In the genomic region with DNA sequence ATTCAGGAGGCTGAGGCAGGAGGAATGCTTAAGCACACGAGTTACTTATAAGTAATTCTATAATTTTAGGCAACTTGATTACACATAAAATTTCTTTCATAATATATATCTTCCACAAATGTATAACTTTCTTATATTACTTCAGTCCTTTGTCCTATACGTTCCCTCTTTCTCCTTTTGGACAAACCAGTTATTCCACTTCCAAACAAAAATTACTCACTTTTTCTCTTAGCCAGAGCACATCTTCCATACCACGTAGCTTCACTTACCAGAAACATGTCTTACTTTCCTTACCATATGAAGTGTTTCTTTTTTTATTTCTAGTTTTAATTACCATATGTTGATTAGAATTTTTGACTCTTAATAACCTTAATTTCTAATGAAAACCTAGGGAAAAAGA, we compare ENCODE assay signal across 22 cellular contexts.
"Had no signal": no experiment of that assay in that cellular context is flagged by ENCODE, and none has a peak within 500 bp of the region (broad histone marks: within the 10 kb centered on the region; RNA-seq: fewer than 3 reads in every experiment).

No MANE protein-coding gene starts in this region.

- H3K36me3 ChIP-seq: colonic mucosa, esophagus muscularis mucosa, gastrocnemius medialis, heart left ventricle, left lung, lower lobe of right lung had no signal

- H3K36me3 Mint-ChIP-seq: mesothelial cell of epicardium; naive B cell; naive thymus-derived CD8-positive, alpha-beta T cell had no signal

- H3K27ac Mint-ChIP-seq: dendritic cell treated with granulocyte-macrophage colony-stimulating factor and Interleukin-4, amounts not matched to agents 40 ng/mL and 50 ng/mL, for 4 days; effector memory CD8-positive, alpha-beta T cell; endodermal cell; mesothelial cell of epicardium; naive thymus-derived CD8-positive, alpha-beta T cell had no signal

- ATAC-seq: effector memory CD8-positive, alpha-beta T cell; gastrocnemius medialis; heart left ventricle; left cardiac atrium; left lung; left ventricle myocardium superior; lower lobe of right lung; mucosa of descending colon; naive thymus-derived CD8-positive, alpha-beta T cell had no signal

- H3K27ac ChIP-seq: colonic mucosa, esophagus muscularis mucosa, gastrocnemius medialis, heart left ventricle, hepatocyte, left lung, lower lobe of right lung had no signal

- FAIRE-seq: keratinocyte had no signal

- H3K4me3 Mint-ChIP-seq: dendritic cell treated with granulocyte-macrophage colony-stimulating factor and Interleukin-4, amounts not matched to agents 40 ng/mL and 50 ng/mL, for 4 days; effector memory CD8-positive, alpha-beta T cell; endodermal cell; mesothelial cell of epicardium; naive B cell; naive thymus-derived CD8-positive, alpha-beta T cell had no signal

- H3K9me3 ChIP-seq: colonic mucosa, esophagus muscularis mucosa, gastrocnemius medialis, lower lobe of right lung, mucosa of descending colon had no signal

- H3K4me1 ChIP-seq: colonic mucosa, esophagus muscularis mucosa, gastrocnemius medialis, heart left ventricle, left lung, lower lobe of right lung had no signal

- H3K4me3 ChIP-seq: colonic mucosa, esophagus muscularis mucosa, gastrocnemius medialis, heart left ventricle, hepatocyte, left lung, lower lobe of right lung, mucosa of descending colon had no signal

- H3K4me1 Mint-ChIP-seq: endodermal cell; mesothelial cell of epicardium; naive B cell; naive thymus-derived CD8-positive, alpha-beta T cell had no signal

- H2AFZ ChIP-seq: hepatocyte had no signal

- H3K27me3 ChIP-seq: colonic mucosa, esophagus muscularis mucosa, gastrocnemius medialis, left lung had no signal

- H3K27me3 Mint-ChIP-seq: dendritic cell treated with granulocyte-macrophage colony-stimulating factor and Interleukin-4, amounts not matched to agents 40 ng/mL and 50 ng/mL, for 4 days had no signal

- H3K79me2 ChIP-seq: hepatocyte had no signal

- DNase-seq: colonic mucosa; cortex of kidney; effector CD8-positive, alpha-beta T cell; effector memory CD8-positive, alpha-beta T cell; endodermal cell; foreskin melanocyte; gastrocnemius medialis; heart left ventricle; hypothalamus; left cardiac atrium; left lung; left ventricle myocardium superior; lower lobe of right lung; mesenchymal stem cell; mucosa of descending colon; naive B cell; naive thymus-derived CD8-positive, alpha-beta T cell had no signal

- H3K9me3 Mint-ChIP-seq: dendritic cell treated with granulocyte-macrophage colony-stimulating factor and Interleukin-4, amounts not matched to agents 40 ng/mL and 50 ng/mL, for 4 days; effector memory CD8-positive, alpha-beta T cell; endodermal cell; mesothelial cell of epicardium had no signal

- H3K4me2 ChIP-seq: hepatocyte had no signal
